Comparison of ENCODE assay signal across 13 cellular contexts in genomic region chr5:150609843-150610584, GRCh38. TPM values are rescaled to one million over a fixed set of nuclear protein-coding genes. Genes with fewer than 3 reads are reported as not detected.
A peak's percentile ranks its signal among the peaks of the same experiment; 100 is the strongest.
DNase-seq lines count a peak whose midpoint lies in the region; ATAC-seq, FAIRE-seq and TF ChIP-seq lines count a peak whose summit lies in the region.
"Had no signal": no experiment of that assay in that cellular context is flagged by ENCODE, and none has a peak within 500 bp of the region (broad histone marks: within the 10 kb centered on the region; RNA-seq: fewer than 3 reads in every experiment).

No MANE protein-coding gene starts in this region.

- H3K27ac ChIP-seq in HepG2 (ENCODE audit: extremely low read length, insufficient read depth, low read length) (no peak overlapping the region), psoas muscle (peak overlapping the region; percentile 98), Karpas-422 (ENCODE audit: low read length) (no peak overlapping the region)
- H3K27ac ChIP-seq: HL-60 had no signal

- H4K20me1 ChIP-seq in HepG2 (ENCODE audit: insufficient read depth, low read length) (no peaks in the 10 kb centered on the region), Karpas-422 (ENCODE audit: insufficient read depth, low read depth, low read length) (no peaks in the 10 kb centered on the region)

- no peak overlapping the region for H2AFZ ChIP-seq in HepG2 (ENCODE audit: low read length)
- H2AFZ ChIP-seq in Karpas-422 (ENCODE audit: low read length), result no peak overlapping the region

- peak; percentile 74 for ATAC-seq in Right ventricle myocardium inferior
- ATAC-seq in HepG2, result peak; percentile 79
- ATAC-seq in psoas muscle, result peak; percentile 89 to 97 (median 94)
- no peak for ATAC-seq in esophagus mucosa
- ATAC-seq: activated CD8-positive, alpha-beta memory T cell treated with anti-CD3 and anti-CD28 coated beads, Interleukin-2, amount 10 ng/mL, durations not matched to agents 7 days and 5 days had no signal

- peak; percentile 30 for FAIRE-seq in HepG2 (lab: Jason Lieb, UNC)
- FAIRE-seq: TTC549 had no signal

- peak overlapping the region; percentile 59 for H3K4me2 ChIP-seq in HepG2 (ENCODE audit: low read depth, low read length)
- no peak overlapping the region for H3K4me2 ChIP-seq in Karpas-422 (ENCODE audit: low read depth, low read length, poor library complexity, severe bottlenecking)

- H3K79me2 ChIP-seq in HepG2 (ENCODE audit: insufficient read depth, low read length), result no peaks in the 10 kb centered on the region
- no peaks in the 10 kb centered on the region for H3K79me2 ChIP-seq in Karpas-422 (ENCODE audit: low read length)

- peak; percentile 73 for DNase-seq in Right ventricle myocardium inferior (ENCODE audit: missing footprints)
- DNase-seq in cardiac septum (ENCODE audit: low spot score), result no peak
- peak; percentile 41 for DNase-seq in HepG2 (ENCODE audit: low spot score)
- DNase-seq in psoas muscle, result peak; percentile 60 to 83
- DNase-seq in T-helper 2 cell, result no peak
- DNase-seq in Karpas-422, result no peak
- no peak for DNase-seq in COR-L47 (lab: John Stamatoyannopoulos, UW)
- DNase-seq: activated CD8-positive, alpha-beta memory T cell treated with anti-CD3 and anti-CD28 coated beads, Interleukin-2, amount 10 ng/mL, durations not matched to agents 7 days and 5 days; dermis blood vessel endothelial cell; NCI-H345 had no signal

- no peaks in the 10 kb centered on the region for H3K9me3 ChIP-seq in HepG2 (ENCODE audit: low read length)
- no peaks in the 10 kb centered on the region for H3K9me3 ChIP-seq in psoas muscle
- H3K9me3 ChIP-seq in Karpas-422 (ENCODE audit: low read length), result no peaks in the 10 kb centered on the region

- no peak for TF ChIP-seq RAD21 in HepG2 (CRISPR knock-in tag; IDR thresholded peaks at IDR 0.05)

- TF ChIP-seq CTCF in HepG2 (CRISPR knock-in tag; IDR thresholded peaks at IDR 0.05), result no peak
- TF ChIP-seq CTCF in psoas muscle (IDR thresholded peaks at IDR 0.05), result no peak

- H3K9ac ChIP-seq in HepG2 (ENCODE audit: insufficient read depth, low read depth, low read length) (peak overlapping the region; percentile 10; the same call in 1 of the 2 replicates), Karpas-422 (ENCODE audit: low read length) (no peak overlapping the region)

- H3K4me3 ChIP-seq in HepG2 (replicated peaks in 1 of 3; ENCODE audit: insufficient read depth in 1 of 3, low read depth in 2 of 3, low read length in 3 of 3) (peak overlapping the region in 2 of 3 experiments; percentile 4 to 41; a peak in 3 of 6 replicates), psoas muscle (peak overlapping the region; percentile 22), Karpas-422 (ENCODE audit: low read length) (no peak overlapping the region)

- H3K27me3 ChIP-seq in HepG2 (ENCODE audit: control insufficient read depth in 1 of 2, insufficient read depth in 2 of 2, low read length in 2 of 2) (peaks cover 0 to 17% of the 10 kb centered on the region in 2 experiments; a peak in 1 of 5 replicates), psoas muscle (ENCODE audit: insufficient read depth in 3 of 3, low read length in 2 of 3) (no peaks in the 10 kb centered on the region), Karpas-422 (ENCODE audit: low read length) (no peaks in the 10 kb centered on the region)

- H3K9me2 ChIP-seq in Karpas-422 (replicated peaks; ENCODE audit: insufficient read depth, low read length), result no peaks in the 10 kb centered on the region

- no TSS peak for BruUV-seq in HepG2 (replicated peaks; lab: Mats Ljungman, UMichigan)

- intact Hi-C loops in Right ventricle myocardium inferior (cut with DNase I), result loop anchor here (5.0 kb wide), 1 partner anchor 37 kb away; no protein-coding TSS in a partner anchor
- intact Hi-C loops in cardiac septum (cut with DNase I), result loop anchor here (2.0 kb wide), 1 partner anchor 35 kb away; no protein-coding TSS in a partner anchor
- intact Hi-C loops in HepG2 (cut with micrococcal nuclease; ENCODE audit: unreplicated experiment), result no loop called here
- intact Hi-C loops in psoas muscle (cut with DNase I), result no loop called here

- CTCF ChIA-PET in HepG2 (lab: Yijun Ruan, JAX; ENCODE audit: low intra/inter-chr PET ratio, low total read pairs), result no interaction called here

- no peak for TF ChIP-seq POLR2A in HepG2 (IDR thresholded peaks at IDR 0.05; ENCODE audit: insufficient read depth in 1 of 2, low read depth in 2 of 2, low read length in 2 of 2)

- WGBS in HepG2 (ENCODE audit: low lambda C conversion rate), result 11% methylated on average over 5 of the region's 7 CpGs
- 19 to 24% (median 22%) methylated on average over 7 of the region's 7 CpGs for WGBS in psoas muscle, 3 donors

- H3K4me1 ChIP-seq in HepG2 (ENCODE audit: insufficient read depth, low read length) (peaks cover 65% of the 10 kb centered on the region), psoas muscle (peaks cover 84% of the 10 kb centered on the region), Karpas-422 (ENCODE audit: low read length) (no peaks in the 10 kb centered on the region)

- TF ChIP-seq EP300 in HepG2 (IDR thresholded peaks at IDR 0.05; ENCODE audit: low read depth in 2 of 2, low read length in 2 of 2) (no peak), HepG2 (CRISPR knock-in tag; IDR thresholded peaks at IDR 0.05; ENCODE audit: borderline replicate concordance) (no peak)

- POLR2A ChIA-PET in HepG2 (lab: Yijun Ruan, JAX), result no interaction called here

- in situ Hi-C loops in HepG2 (cut with HindIII; ENCODE audit: extremely low pct_ligation_motif_present, low pct_unique_long_range_greater_than_20kb), result no loop called here

- H3K36me3 ChIP-seq in HepG2 (replicated peaks in 1 of 2; ENCODE audit: control insufficient read depth in 1 of 2, insufficient read depth in 2 of 2, low read length in 2 of 2) (no peaks in the 10 kb centered on the region), psoas muscle (ENCODE audit: insufficient read depth in 1 of 2, low read depth in 1 of 2) (no peaks in the 10 kb centered on the region), Karpas-422 (ENCODE audit: insufficient read depth, low read length) (no peaks in the 10 kb centered on the region)

RNA-seq across cellular contexts. Expression of gene SYNPO, which starts 30.4 kb away (rescaled TPM):
- total RNA-seq in Right ventricle myocardium inferior (587 TPM), cardiac septum (829 TPM), HepG2 (2016; rRNA removed; fragmentation: Illumina TruSeq; extraction: Trizol) (0.09 and 0.22 TPM in 2 replicates), psoas muscle (100 to 1,000 TPM; 447 to 745 (median 673) TPM), esophagus mucosa (7.8 TPM)
- total RNA-seq in HepG2 (2016; cell fraction: cytosol; rRNA removed; fragmentation: Illumina TruSeq; extraction: Trizol; ENCODE audit: low read depth), result under 0.01 TPM in 1 of 2 replicates, not detected in the other
- 0.04 and 0.09 TPM in 2 replicates for total RNA-seq in HepG2 (2016; cell fraction: insoluble cytoplasmic fraction; rRNA removed; fragmentation: Illumina TruSeq; extraction: Trizol)
- total RNA-seq in HepG2 (2016; cell fraction: membrane; rRNA removed; fragmentation: Illumina TruSeq; extraction: Trizol), result 0.10 and 0.12 TPM in 2 replicates
- total RNA-seq in HepG2 (2016; cell fraction: nucleus; rRNA removed; fragmentation: Illumina TruSeq; extraction: Trizol), result 0.16 and 0.25 TPM in 2 replicates
- polyA plus RNA-seq in HepG2 (2011; rRNA removed) (0.05 and 0.30 TPM in 2 replicates), psoas muscle (100 to 1,000 TPM; 136 to 855 (median 503) TPM)
- 0.04 and 0.07 TPM in 2 replicates for polyA plus RNA-seq in HepG2 (2011; cell fraction: cytosol; rRNA removed)
- polyA plus RNA-seq in HepG2 (2011; cell fraction: nucleus; rRNA removed), result 0.33 and 0.42 TPM in 2 replicates
- 0.07 and 0.19 TPM in 2 replicates for polyA plus RNA-seq in HepG2 (2012)
- 0.02 and 0.03 TPM in 2 replicates for polyA plus RNA-seq in HepG2 (2016; cell fraction: cytosol; fragmentation: Illumina TruSeq; extraction: Trizol; ENCODE audit: low read depth)
- polyA plus RNA-seq in HepG2 (2016; cell fraction: insoluble cytoplasmic fraction; fragmentation: Illumina TruSeq; extraction: Trizol; ENCODE audit: low read depth), result 0.15 and 0.20 TPM in 2 replicates
- polyA plus RNA-seq in HepG2 (2016; cell fraction: membrane; fragmentation: Illumina TruSeq; extraction: Trizol; ENCODE audit: low read depth), result 0.03 and 0.05 TPM in 2 replicates
- 0.30 and 0.49 TPM in 2 replicates for polyA plus RNA-seq in HepG2 (2016; cell fraction: nucleus; fragmentation: Illumina TruSeq; extraction: Trizol; ENCODE audit: insufficient read depth, low read depth)
- polyA minus RNA-seq in HepG2 (2011; rRNA and poly(A)+ RNA removed; ENCODE audit: low replicate concordance), result 0.46 and 18.5 TPM in 2 replicates
- polyA minus RNA-seq in HepG2 (2011; cell fraction: cytosol; rRNA and poly(A)+ RNA removed), result 0.30 and 0.70 TPM in 2 replicates
- 0.39 and 0.62 TPM in 2 replicates for polyA minus RNA-seq in HepG2 (2011; cell fraction: nucleus; rRNA and poly(A)+ RNA removed)
- not detected in 2 replicates for total RNA-seq in Karpas-422 (2014; rRNA removed; shearing (Covaris generic); ENCODE audit: low replicate concordance)

RNA-seq across cellular contexts. Expression of gene MYOZ3, which starts 51.0 kb away (rescaled TPM):
- total RNA-seq in Right ventricle myocardium inferior (5.5 TPM), cardiac septum (10.0 TPM), HepG2 (2016; rRNA removed; fragmentation: Illumina TruSeq; extraction: Trizol) (not detected in 2 replicates), psoas muscle (100 to 1,000 TPM in 1 of 4 donors, 10 to 100 TPM in 3; 29.7 to 110 (median 31.7) TPM), esophagus mucosa (not detected)
- total RNA-seq in HepG2 (2016; cell fraction: cytosol; rRNA removed; fragmentation: Illumina TruSeq; extraction: Trizol; ENCODE audit: low read depth), result not detected in 2 replicates
- total RNA-seq in HepG2 (2016; cell fraction: insoluble cytoplasmic fraction; rRNA removed; fragmentation: Illumina TruSeq; extraction: Trizol), result not detected in 2 replicates
- total RNA-seq in HepG2 (2016; cell fraction: membrane; rRNA removed; fragmentation: Illumina TruSeq; extraction: Trizol), result not detected in 2 replicates
- not detected in 2 replicates for total RNA-seq in HepG2 (2016; cell fraction: nucleus; rRNA removed; fragmentation: Illumina TruSeq; extraction: Trizol)
- polyA plus RNA-seq in HepG2 (2011; rRNA removed) (0.05 TPM in 1 of 2 replicates, not detected in the other), psoas muscle (10 to 100 TPM in 2 of 3 donors, 1 to 10 TPM in 1; 3.0 to 14.5 (median 14.5) TPM)
- polyA plus RNA-seq in HepG2 (2011; cell fraction: cytosol; rRNA removed), result not detected in 2 replicates
- not detected in 2 replicates for polyA plus RNA-seq in HepG2 (2011; cell fraction: nucleus; rRNA removed)
- polyA plus RNA-seq in HepG2 (2012), result 0.05 TPM in 1 of 2 replicates, not detected in the other
- polyA plus RNA-seq in HepG2 (2016; cell fraction: cytosol; fragmentation: Illumina TruSeq; extraction: Trizol; ENCODE audit: low read depth), result not detected in 2 replicates
- polyA plus RNA-seq in HepG2 (2016; cell fraction: insoluble cytoplasmic fraction; fragmentation: Illumina TruSeq; extraction: Trizol; ENCODE audit: low read depth), result not detected in 2 replicates
- polyA plus RNA-seq in HepG2 (2016; cell fraction: membrane; fragmentation: Illumina TruSeq; extraction: Trizol; ENCODE audit: low read depth), result not detected in 2 replicates
- not detected in 2 replicates for polyA plus RNA-seq in HepG2 (2016; cell fraction: nucleus; fragmentation: Illumina TruSeq; extraction: Trizol; ENCODE audit: insufficient read depth, low read depth)
- polyA minus RNA-seq in HepG2 (2011; rRNA and poly(A)+ RNA removed; ENCODE audit: low replicate concordance), result 0.05 TPM in 1 of 2 replicates, not detected in the other
- not detected in 2 replicates for polyA minus RNA-seq in HepG2 (2011; cell fraction: cytosol; rRNA and poly(A)+ RNA removed)
- polyA minus RNA-seq in HepG2 (2011; cell fraction: nucleus; rRNA and poly(A)+ RNA removed), result not detected in 2 replicates
- not detected in 2 replicates for total RNA-seq in Karpas-422 (2014; rRNA removed; shearing (Covaris generic); ENCODE audit: low replicate concordance)
- total RNA-seq: activated CD8-positive, alpha-beta memory T cell treated with anti-CD3 and anti-CD28 coated beads, Interleukin-2, amount 10 ng/mL, durations not matched to agents 7 days and 5 days had no signal

Comparison
In these comparisons a context has a peak if more than half of its experiments do, and no peak if none do; other contexts are left out.
1. DNase-seq: peak in Right ventricle myocardium inferior (single experiment), HepG2 (single experiment) and psoas muscle (2 of 2); none in cardiac septum (single experiment), T-helper 2 cell (0 of 5), Karpas-422 (single experiment) and COR-L47 (single experiment).
2. RNA of gene SYNPO, which starts 30.4 kb away (total RNA-seq): 829 TPM in cardiac septum (single experiment), 447 to 745 TPM in psoas muscle and 587 TPM in Right ventricle myocardium inferior (single experiment); 7.8 TPM in esophagus mucosa (single experiment), under 0.01 to 0.25 TPM in HepG2 and not detected in Karpas-422; every median in the first group is over 10 times any median in the second.
3. intact Hi-C loops: an anchor here in Right ventricle myocardium inferior (5.0 kb wide) and cardiac septum (2.0 kb wide); none called in HepG2 and psoas muscle.